Comparison of ENCODE assay signal across 8 cellular contexts in genomic region chr19:29622191-29623070, GRCh38. TPM values are rescaled to one million over a fixed set of nuclear protein-coding genes. Genes with fewer than 3 reads are reported as not detected.
DNase-seq lines count a peak whose midpoint lies in the region; ATAC-seq and TF ChIP-seq lines count a peak whose summit lies in the region.

No MANE protein-coding gene starts in this region.

- no peaks in the 10 kb centered on the region for H3K27me3 ChIP-seq in colonic mucosa
- peaks cover 0 to 24% of the 10 kb centered on the region in 2 donors for H3K27me3 ChIP-seq in tibial artery

- peak; percentile 39 for DNase-seq in GDM1 (lab: John Stamatoyannopoulos, UW)
- DNase-seq in activated T-helper 1 cell treated with Interleukin-2 at 50 U/mL for 16 hours (ENCODE audit: low read depth): peak; percentile 3
- no peak for DNase-seq in naive B cell
- DNase-seq in colonic mucosa: no peak
- no peak for DNase-seq in tibial artery

- H3K36me3 ChIP-seq in colonic mucosa (no peaks in the 10 kb centered on the region), tibial artery (no peaks in the 10 kb centered on the region)

- H3K9ac ChIP-seq in colonic mucosa (ENCODE audit: low read depth in 2 of 2, low read length in 2 of 2): peak overlapping the region in 1 of 2 donors; percentile 24

- H3K4me3 Mint-ChIP-seq in naive B cell: peak overlapping the region in 3 of 8 donors; percentile 44 to 70 (median 45)

- intact Hi-C loops in colonic mucosa (cut with DNase I): no loop called here
- intact Hi-C loops in tibial artery (cut with DNase I; ENCODE audit: low total_unique reads): no loop called here

- peaks cover 7 to 28% (median 26%) of the 10 kb centered on the region in 3 donors for H3K4me1 Mint-ChIP-seq in naive B cell

- H3K27ac ChIP-seq in colonic mucosa (no peak overlapping the region), tibial artery (no peak overlapping the region)

- ATAC-seq in HG03354 (IDR thresholded peaks at IDR 0.05; ENCODE audit: poor library complexity, severe bottlenecking, unreplicated experiment) (peak; percentile 70), naive B cell (ENCODE audit: low read depth in 2 of 2) (peak; percentile 86 to 94), GM18519 (IDR thresholded peaks at IDR 0.05; ENCODE audit: low FRiP score, unreplicated experiment) (no peak), HG03469 (IDR thresholded peaks at IDR 0.05; ENCODE audit: unreplicated experiment) (no peak)

- no peaks in the 10 kb centered on the region for H3K9me3 ChIP-seq in colonic mucosa
- no peaks in the 10 kb centered on the region for H3K9me3 ChIP-seq in tibial artery

- peaks cover 0 to 39% (median 21%) of the 10 kb centered on the region in 3 donors for H3K27me3 Mint-ChIP-seq in naive B cell

- H3K4me1 ChIP-seq in colonic mucosa (no peaks in the 10 kb centered on the region), tibial artery (no peaks in the 10 kb centered on the region)

- TF ChIP-seq CTCF in colonic mucosa (IDR thresholded peaks at IDR 0.05) (no peak), tibial artery (IDR thresholded peaks at IDR 0.05) (no peak)

- H3K36me3 Mint-ChIP-seq in naive B cell: no peaks in the 10 kb centered on the region

- H3K4me3 ChIP-seq in colonic mucosa (no peak overlapping the region), tibial artery (no peak overlapping the region)

- no peaks in the 10 kb centered on the region for H3K9me3 Mint-ChIP-seq in naive B cell

- peak overlapping the region in 2 of 6 donors; percentile 28 to 71 for H3K27ac Mint-ChIP-seq in naive B cell

RNA-seq across cellular contexts. Expression of gene POP4, which starts 16.3 kb away (rescaled TPM):
- 100 to 1,000 TPM; 106 to 154 (median 137) TPM for polyA plus RNA-seq in naive B cell (ENCODE audit: low read depth in 6 of 6)
- total RNA-seq in colonic mucosa: 10 to 100 TPM; 52.4 to 87.5 TPM

RNA-seq across cellular contexts. Expression of gene PLEKHF1, which starts 42.8 kb away (rescaled TPM):
- 1 to 10 TPM; 1.9 to 5.8 (median 2.7) TPM for polyA plus RNA-seq in naive B cell (ENCODE audit: low read depth in 6 of 6)
- total RNA-seq in colonic mucosa: 1 to 10 TPM; 2.8 to 3.4 TPM

Comparison
In these comparisons a context has a peak if more than half of its experiments do, and no peak if none do; other contexts are left out.
1. DNase-seq: peak in GDM1 (single experiment) and activated T-helper 1 cell treated with Interleukin-2 at 50 U/mL for 16 hours (single experiment); none in naive B cell (single experiment), colonic mucosa (single experiment) and tibial artery (0 of 2).
2. ATAC-seq: peak in HG03354 (single experiment) and naive B cell (2 of 2); none in GM18519 (single experiment) and HG03469 (single experiment).